ENCODE assay signal across 21 cellular contexts in the genomic region with DNA sequence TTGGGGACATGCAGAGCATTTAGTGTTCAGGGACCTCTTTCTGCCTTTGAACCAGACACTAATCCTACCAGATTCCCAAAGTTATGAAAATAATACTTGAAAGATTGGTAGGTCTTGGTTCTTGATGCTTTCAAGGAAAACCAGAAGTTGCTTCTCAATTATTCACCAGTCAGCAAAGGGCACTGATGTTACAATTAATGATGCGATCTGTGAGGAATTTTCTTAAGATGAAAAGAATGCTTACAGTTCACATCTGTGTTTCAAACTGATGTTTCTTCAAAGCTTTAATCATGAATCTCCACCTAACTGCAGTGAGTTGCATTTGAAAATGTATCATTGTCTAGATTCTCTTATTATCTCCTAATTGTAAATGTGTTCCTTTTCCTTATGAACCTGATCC.
"Had no signal": no experiment of that assay in that cellular context is flagged by ENCODE, and none has a peak within 500 bp of the region (broad histone marks: within the 10 kb centered on the region; RNA-seq: fewer than 3 reads in every experiment).

No MANE protein-coding gene starts in this region.

- H2AFZ ChIP-seq: parathyroid adenoma had no signal

- H3K27ac ChIP-seq: coronary artery, neutrophil, parathyroid adenoma, sigmoid colon, spleen, tibial artery had no signal

- H3K4me3 ChIP-seq: coronary artery, lung, sigmoid colon, spleen, tibial artery had no signal

- ATAC-seq: activated CD4-positive, alpha-beta T cell treated with anti-CD3 and anti-CD28 coated beads for 36 hours; activated CD8-positive, alpha-beta T cell treated with anti-CD3 and anti-CD28 coated beads for 36 hours; activated T-cell treated with anti-CD3 and anti-CD28 coated beads, Interleukin-2, amount 50 U/mL, for 4 hours; esophagus mucosa; left lobe of liver; natural killer cell treated with Interleukin-12 subunit alpha and Interleukin-12 subunit beta and Interleukin-15 and Interleukin-18, amount 100 ng/mL, for 72 hours; stimulated activated naive B cell treated with anti-CD40 and anti-IgM and Interleukin-4, amounts not matched to agents 10 μg/mL and 1 μg/mL and 100 μg/mL, for 72 hours had no signal

- H3K27me3 ChIP-seq: neutrophil, sigmoid colon, spleen, tibial artery had no signal

- H3K9me3 ChIP-seq: neutrophil, sigmoid colon, tibial artery had no signal

- H3K79me2 ChIP-seq: parathyroid adenoma had no signal

- H3K36me3 ChIP-seq: neutrophil, sigmoid colon, spleen, tibial artery had no signal

- H3K4me1 ChIP-seq: parathyroid adenoma, sigmoid colon, spleen, tibial artery had no signal

- DNase-seq: activated CD4-positive, alpha-beta T cell treated with anti-CD3 and anti-CD28 coated beads for 36 hours; activated CD8-positive, alpha-beta T cell treated with anti-CD3 and anti-CD28 coated beads for 36 hours; activated naive CD4-positive, alpha-beta T cell treated with anti-CD3 and anti-CD28 coated beads for 36 hours; activated T-cell treated with anti-CD3 and anti-CD28 coated beads, Interleukin-2, amount 50 U/mL, for 4 hours; aorta; foreskin melanocyte; glutamatergic neuron; hippocampal formation; sigmoid colon; spleen; stimulated activated naive B cell treated with anti-CD40 and anti-IgM and Interleukin-4, amounts not matched to agents 10 μg/mL and 1 μg/mL and 100 μg/mL, for 72 hours; SW 1271; T-helper 2 cell; tibial artery had no signal
